Comparison of ENCODE assay signal across 1 cellular context in genomic region chr6:109428889-109429477, GRCh38.
TF ChIP-seq lines count a peak whose summit lies in the region.

No MANE protein-coding gene starts in this region.

TF ChIP-seq in K562, 482 proteins besides CTCF, POLR2A, EP300 and RAD21:
- TF ChIP-seq CEBPB (tag; IDR thresholded peaks at IDR 0.05) (0 out of 2 replicates have a peak, but pooled peaks have one; percentile 23), CEBPG (CRISPR knock-in tag; IDR thresholded peaks at IDR 0.05) (no peak), CEBPG (tag; conservative IDR thresholded peaks at IDR 0.05 in 1 of 2, IDR thresholded peaks at IDR 0.05 in 1 of 2) (peak; percentile 33 to 45; a peak in 2 of 4 replicates), ZNF165 (CRISPR knock-in tag; IDR thresholded peaks at IDR 0.05; ENCODE audit: borderline replicate concordance) (no peak), ATF7 (IDR thresholded peaks at IDR 0.05) (peak; percentile 86), GABPA (tag; conservative IDR thresholded peaks at IDR 0.05; ENCODE audit: low read depth) (0 out of 2 replicates have a peak, but pooled peaks have one; percentile 11), ZNF77 (CRISPR knock-in tag; IDR thresholded peaks at IDR 0.05) (no peak), RNF2 (IDR thresholded peaks at IDR 0.05) (no peak)
- TF ChIP-seq, protein P1, sequence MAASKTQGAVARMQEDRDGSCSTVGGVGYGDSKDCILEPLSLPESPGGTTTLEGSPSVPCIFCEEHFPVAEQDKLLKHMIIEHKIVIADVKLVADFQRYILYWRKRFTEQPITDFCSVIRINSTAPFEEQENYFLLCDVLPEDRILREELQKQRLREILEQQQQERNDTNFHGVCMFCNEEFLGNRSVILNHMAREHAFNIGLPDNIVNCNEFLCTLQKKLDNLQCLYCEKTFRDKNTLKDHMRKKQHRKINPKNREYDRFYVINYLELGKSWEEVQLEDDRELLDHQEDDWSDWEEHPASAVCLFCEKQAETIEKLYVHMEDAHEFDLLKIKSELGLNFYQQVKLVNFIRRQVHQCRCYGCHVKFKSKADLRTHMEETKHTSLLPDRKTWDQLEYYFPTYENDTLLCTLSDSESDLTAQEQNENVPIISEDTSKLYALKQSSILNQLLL (CRISPR knock-in tag; IDR thresholded peaks at IDR 0.05; ENCODE audit: borderline replicate concordance) = no peak
- TF ChIP-seq, protein P2, sequence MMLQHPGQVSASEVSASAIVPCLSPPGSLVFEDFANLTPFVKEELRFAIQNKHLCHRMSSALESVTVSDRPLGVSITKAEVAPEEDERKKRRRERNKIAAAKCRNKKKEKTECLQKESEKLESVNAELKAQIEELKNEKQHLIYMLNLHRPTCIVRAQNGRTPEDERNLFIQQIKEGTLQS (IDR thresholded peaks at IDR 0.05) = peak; percentile 70; the same call in 1 of the 2 replicates
- TF ChIP-seq, protein P2 (CRISPR knock-in tag; conservative IDR thresholded peaks at IDR 0.05) = no peak
